9 cellular contexts compared by ENCODE assay signal in the genomic region with DNA sequence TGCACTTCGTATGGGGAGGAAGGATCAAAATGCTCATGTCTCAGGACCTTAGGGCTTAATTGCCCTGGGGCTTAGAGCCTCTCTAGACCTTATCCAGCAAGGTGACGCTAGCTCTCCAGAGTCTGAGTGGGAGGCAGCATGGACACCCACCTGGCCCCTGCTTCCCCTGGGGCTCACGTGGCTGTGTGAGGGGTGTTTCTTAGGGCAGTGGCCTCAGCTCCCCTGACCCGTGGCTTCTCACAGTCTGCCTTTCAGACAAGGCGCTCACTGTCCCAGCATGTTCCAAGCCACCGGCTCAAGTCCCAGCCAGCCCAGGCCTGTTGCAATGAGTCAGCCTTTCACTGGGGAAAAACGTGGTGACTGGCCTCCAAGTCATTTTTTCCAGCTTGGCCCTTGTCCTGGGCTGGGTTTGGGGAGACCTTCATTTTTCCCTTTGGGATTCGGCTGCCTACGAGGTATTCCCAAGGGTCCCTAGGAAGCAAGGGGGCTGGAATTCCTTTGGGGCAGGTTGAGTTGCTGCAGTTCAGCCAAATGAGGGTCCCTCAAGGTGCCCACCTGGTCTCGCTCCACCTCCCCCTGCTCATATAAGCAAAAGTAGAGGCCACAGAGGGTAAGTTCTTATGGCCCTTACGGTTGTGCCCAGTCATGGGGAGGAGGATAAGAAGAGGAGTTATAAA. TPM values are rescaled to one million over a fixed set of nuclear protein-coding genes. Genes with fewer than 3 reads are reported as not detected.
DNase-seq lines count a peak whose midpoint lies in the region; ATAC-seq and TF ChIP-seq lines count a peak whose summit lies in the region.
"Had no signal": no experiment of that assay in that cellular context is flagged by ENCODE, and none has a peak within 500 bp of the region (broad histone marks: within the 10 kb centered on the region; RNA-seq: fewer than 3 reads in every experiment).

No MANE protein-coding gene starts in this region.

- H3K27ac Mint-ChIP-seq in osteocyte (ENCODE audit: unreplicated experiment), result peak overlapping the region; percentile 87

- peaks cover 3% of the 10 kb centered on the region for H3F3A ChIP-seq in PC-3 (ENCODE audit: low read length, unreplicated experiment)

- H3K27ac ChIP-seq in PC-3 (ENCODE audit: low read length) (peak overlapping the region; percentile 97), esophagus muscularis mucosa (replicated peaks in 1 of 4) (peak overlapping the region; percentile 58 to 70 (median 62))

- H3K9me3 ChIP-seq in PC-3 (ENCODE audit: low read length) (no peaks in the 10 kb centered on the region), esophagus muscularis mucosa (no peaks in the 10 kb centered on the region)

- H2AFZ ChIP-seq in PC-3 (ENCODE audit: low read length), result peak overlapping the region; percentile 39

- peaks cover 21% of the 10 kb centered on the region for H3K4me1 Mint-ChIP-seq in osteocyte (ENCODE audit: unreplicated experiment)
- H3K4me1 Mint-ChIP-seq: neural crest cell had no signal

- no peaks in the 10 kb centered on the region for H3K79me2 ChIP-seq in PC-3 (ENCODE audit: low read length)

- ATAC-seq in PC-3 (peak; percentile 81), GM18873 (IDR thresholded peaks at IDR 0.05; ENCODE audit: low FRiP score, unreplicated experiment) (no peak), HG03565 (IDR thresholded peaks at IDR 0.05; ENCODE audit: unreplicated experiment) (no peak), HG03469 (IDR thresholded peaks at IDR 0.05; ENCODE audit: unreplicated experiment) (no peak)

- H3K9me2 ChIP-seq in PC-3 (replicated peaks; ENCODE audit: low read length), result no peaks in the 10 kb centered on the region

- H3K36me3 Mint-ChIP-seq in osteocyte (ENCODE audit: unreplicated experiment), result no peaks in the 10 kb centered on the region

- TF ChIP-seq EP300 in esophagus muscularis mucosa (IDR thresholded peaks at IDR 0.05), result no peak

- WGBS in esophagus muscularis mucosa, result 77% methylated on average over 7 of the region's 11 CpGs

- TF ChIP-seq POLR2A in esophagus muscularis mucosa (IDR thresholded peaks at IDR 0.05; ENCODE audit: low read depth), result no peak

- H3K4me2 ChIP-seq in PC-3 (ENCODE audit: low read length), result peak overlapping the region; percentile 54

- CTCF ChIA-PET in PC-3 (lab: Charles Lee), result interaction anchor here (0.5 kb wide), 1 partner anchor 28 kb away, joined by 3 read pairs; no protein-coding TSS in a partner anchor

- DNase-seq in DMS53 (lab: John Stamatoyannopoulos, UW), result peak; percentile 0
- no peak for DNase-seq in DMS53 treated with DMSO at 0.1 percent for 48 hours (lab: John Stamatoyannopoulos, UW; ENCODE audit: unreplicated experiment)
- peak; percentile 92 for DNase-seq in PC-3
- DNase-seq in esophagus muscularis mucosa (ENCODE audit: extremely low spot score), result no peak
- DNase-seq in osteocyte (ENCODE audit: extremely low spot score, unreplicated experiment), result peak; percentile 84

- H3K27me3 Mint-ChIP-seq in osteocyte (ENCODE audit: unreplicated experiment), result no peaks in the 10 kb centered on the region

- POLR2A ChIA-PET in PC-3 (lab: Charles Lee; ENCODE audit: unreplicated experiment), result interaction anchor here (0.5 to 1.4 kb wide), 6 partner anchors 8 to 279 kb away, joined by 3 to 10 read pairs (median 4); no protein-coding TSS in a partner anchor

- H3K4me1 ChIP-seq in PC-3 (ENCODE audit: insufficient read depth, low read length) (peaks cover 53% of the 10 kb centered on the region), esophagus muscularis mucosa (peaks cover 0 to 14% (median 12%) of the 10 kb centered on the region in 4 donors)

- no peaks in the 10 kb centered on the region for H4K20me1 ChIP-seq in PC-3 (ENCODE audit: low read length)

- no TSS peak for BruUV-seq in PC-3 (replicated peaks; lab: Mats Ljungman, UMichigan)

- peak overlapping the region; percentile 87 for H3K9ac ChIP-seq in PC-3 (ENCODE audit: low read length)

- H3K27me3 ChIP-seq in PC-3 (ENCODE audit: low read length) (no peaks in the 10 kb centered on the region), esophagus muscularis mucosa (no peaks in the 10 kb centered on the region)

- no peak overlapping the region for H3K4me3 Mint-ChIP-seq in osteocyte (ENCODE audit: unreplicated experiment)
- H3K4me3 Mint-ChIP-seq: neural crest cell had no signal

- H3K36me3 ChIP-seq in PC-3 (ENCODE audit: low read depth, low read length) (no peaks in the 10 kb centered on the region), esophagus muscularis mucosa (no peaks in the 10 kb centered on the region)

- intact Hi-C loops in PC-3 (cut with micrococcal nuclease) (loop anchor here (1.0 kb wide), 1 partner anchor 26 kb away; no protein-coding TSS in a partner anchor), esophagus muscularis mucosa (cut with DNase I) (no loop called here)

- no peaks in the 10 kb centered on the region for H3K9me3 Mint-ChIP-seq in osteocyte (ENCODE audit: unreplicated experiment)
- H3K9me3 Mint-ChIP-seq: neural crest cell had no signal

- H3K4me3 ChIP-seq in PC-3 (ENCODE audit: low read length), result no peak overlapping the region
- H3K4me3 ChIP-seq in esophagus muscularis mucosa, result no peak overlapping the region

- TF ChIP-seq CTCF in PC-3 (conservative IDR thresholded peaks at IDR 0.05; ENCODE audit: low read depth, low read length) (no peak), esophagus muscularis mucosa (IDR thresholded peaks at IDR 0.05) (no peak), osteocyte (IDR thresholded peaks at IDR 0.05) (no peak)

RNA-seq across cellular contexts. Expression of gene BHLHE40, which starts 15.7 kb away (rescaled TPM):
- total RNA-seq in PC-3 (2014; rRNA removed) (255 and 256 TPM in 2 replicates), esophagus muscularis mucosa (100 to 1,000 TPM in 1 of 4 donors, 10 to 100 TPM in 2, 1 to 10 TPM in 1; 8.3 to 170 (median 19.4) TPM), osteocyte (34.1 TPM in 2 replicates)

Comparison
In these comparisons a context has a peak if more than half of its experiments do, and no peak if none do; other contexts are left out.
1. DNase-seq: peak in DMS53 (single experiment), PC-3 (single experiment) and osteocyte (single experiment); none in DMS53 treated with DMSO at 0.1 percent for 48 hours (single experiment) and esophagus muscularis mucosa (single experiment).